In the genomic region with DNA sequence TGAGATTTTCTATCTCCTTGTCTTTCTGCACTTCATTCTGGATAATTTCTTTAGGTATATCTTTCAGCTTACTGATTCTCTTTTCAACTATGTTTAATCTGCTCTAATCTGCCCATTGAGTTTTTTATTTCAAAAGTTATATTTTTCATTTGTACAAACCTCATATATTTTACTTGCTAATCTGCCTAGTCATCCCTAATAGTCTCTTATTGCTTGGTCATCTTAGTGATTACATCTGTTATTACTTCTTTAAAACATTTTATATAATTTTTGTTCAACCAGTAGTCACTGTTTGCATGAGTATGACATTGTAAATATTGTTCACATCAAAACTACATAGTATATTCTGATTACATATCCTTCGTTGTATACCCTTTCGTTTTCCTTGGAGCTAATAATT, we compare ENCODE assay signal across 27 cellular contexts.
"Had no signal": no experiment of that assay in that cellular context is flagged by ENCODE, and none has a peak within 500 bp of the region (broad histone marks: within the 10 kb centered on the region; RNA-seq: fewer than 3 reads in every experiment).

No MANE protein-coding gene starts in this region.

- DNase-seq: immature natural killer cell; left ventricle myocardium inferior; mesendoderm; naive B cell; natural killer cell; nephron progenitor cell; occipital lobe; right lobe of liver; stimulated activated CD4-positive, alpha-beta T cell treated with anti-CD3 and anti-CD28 coated beads, Interleukin-1b, Interleukin-23, amount 100 ng/mL, for 48 hours; stimulated activated CD4-positive, alpha-beta T cell treated with anti-CD3 and anti-CD28 coated beads, Interleukin-2, amount 100 ng/mL, for 48 hours; stimulated activated CD4-positive, alpha-beta T cell treated with anti-CD3 and anti-CD28 coated beads, Interleukin-4, amount 100 ng/mL, for 4 hours; stimulated activated CD8-positive, alpha-beta memory T cell treated with anti-CD3 and anti-CD28 coated beads, Interleukin-4, amount 100 ng/mL, for 48 hours; stimulated activated naive CD4-positive, alpha-beta T cell treated with Interleukin-2 at 50 U/mL for 16 hours; stimulated activated naive CD8-positive, alpha-beta T cell treated with anti-CD3 and anti-CD28 coated beads, Interleukin-15, amount 100 ng/mL, for 72 hours; substantia nigra; uterus had no signal

- H3K27ac Mint-ChIP-seq: immature natural killer cell; mesothelial cell of epicardium; nephron progenitor cell; neural progenitor cell; progenitor cell of endocrine pancreas; stimulated activated memory B cell treated with anti-CD40 and anti-IgM and Interleukin-4, amounts not matched to agents 10 μg/mL and 1 μg/mL and 100 μg/mL, for 72 hours; stimulated activated naive CD8-positive, alpha-beta T cell treated with anti-CD3 and anti-CD28 coated beads, Interleukin-15, amount 100 ng/mL, for 72 hours; type B pancreatic cell had no signal

- H3K4me3 ChIP-seq: left ventricle myocardium inferior, lung, neural progenitor cell, right atrium auricular region, right lobe of liver, smooth muscle cell, tibial nerve, uterus had no signal

- H3K4me3 Mint-ChIP-seq: immature natural killer cell; mesothelial cell of epicardium; naive B cell; natural killer cell; nephron progenitor cell; neural progenitor cell; stimulated activated memory B cell treated with anti-CD40 and anti-IgM and Interleukin-4, amounts not matched to agents 10 μg/mL and 1 μg/mL and 100 μg/mL, for 72 hours; stimulated activated naive CD8-positive, alpha-beta T cell treated with anti-CD3 and anti-CD28 coated beads, Interleukin-15, amount 100 ng/mL, for 72 hours; type B pancreatic cell had no signal

- H3K9ac ChIP-seq: neural progenitor cell had no signal

- H3K4me2 ChIP-seq: neural progenitor cell had no signal

- H3K36me3 ChIP-seq: left ventricle myocardium inferior, neural progenitor cell, neutrophil, right atrium auricular region, right lobe of liver, tibial nerve, uterus had no signal

- H3K9me3 ChIP-seq: left ventricle myocardium inferior, neutrophil, right lobe of liver, tibial nerve, uterus had no signal

- H3K27me3 Mint-ChIP-seq: naive B cell; progenitor cell of endocrine pancreas; stimulated activated memory B cell treated with anti-CD40 and anti-IgM and Interleukin-4, amounts not matched to agents 10 μg/mL and 1 μg/mL and 100 μg/mL, for 72 hours; stimulated activated naive CD8-positive, alpha-beta T cell treated with anti-CD3 and anti-CD28 coated beads, Interleukin-15, amount 100 ng/mL, for 72 hours; type B pancreatic cell had no signal

- H3K9me3 Mint-ChIP-seq: type B pancreatic cell had no signal

- H3K4me1 Mint-ChIP-seq: mesothelial cell of epicardium, nephron progenitor cell, neural progenitor cell had no signal

- H3K4me1 ChIP-seq: left ventricle myocardium inferior, neural progenitor cell, right atrium auricular region, right lobe of liver, uterus had no signal

- ATAC-seq: natural killer cell; right lobe of liver; stimulated activated memory B cell treated with anti-CD40 and anti-IgM and Interleukin-4, amounts not matched to agents 10 μg/mL and 1 μg/mL and 100 μg/mL, for 72 hours; stimulated activated naive CD8-positive, alpha-beta T cell treated with anti-CD3 and anti-CD28 coated beads, Interleukin-15, amount 100 ng/mL, for 72 hours had no signal

- FAIRE-seq: islet of Langerhans had no signal

- H3K27me3 ChIP-seq: neural progenitor cell, neutrophil, right atrium auricular region, right lobe of liver, uterus had no signal

- H2AFZ ChIP-seq: neural progenitor cell had no signal

- H3K27ac ChIP-seq: left ventricle myocardium inferior, neural progenitor cell, neutrophil, right atrium auricular region, right lobe of liver, tibial nerve, uterus had no signal

- H3K36me3 Mint-ChIP-seq: immature natural killer cell, natural killer cell, type B pancreatic cell had no signal
